In the genomic region with DNA sequence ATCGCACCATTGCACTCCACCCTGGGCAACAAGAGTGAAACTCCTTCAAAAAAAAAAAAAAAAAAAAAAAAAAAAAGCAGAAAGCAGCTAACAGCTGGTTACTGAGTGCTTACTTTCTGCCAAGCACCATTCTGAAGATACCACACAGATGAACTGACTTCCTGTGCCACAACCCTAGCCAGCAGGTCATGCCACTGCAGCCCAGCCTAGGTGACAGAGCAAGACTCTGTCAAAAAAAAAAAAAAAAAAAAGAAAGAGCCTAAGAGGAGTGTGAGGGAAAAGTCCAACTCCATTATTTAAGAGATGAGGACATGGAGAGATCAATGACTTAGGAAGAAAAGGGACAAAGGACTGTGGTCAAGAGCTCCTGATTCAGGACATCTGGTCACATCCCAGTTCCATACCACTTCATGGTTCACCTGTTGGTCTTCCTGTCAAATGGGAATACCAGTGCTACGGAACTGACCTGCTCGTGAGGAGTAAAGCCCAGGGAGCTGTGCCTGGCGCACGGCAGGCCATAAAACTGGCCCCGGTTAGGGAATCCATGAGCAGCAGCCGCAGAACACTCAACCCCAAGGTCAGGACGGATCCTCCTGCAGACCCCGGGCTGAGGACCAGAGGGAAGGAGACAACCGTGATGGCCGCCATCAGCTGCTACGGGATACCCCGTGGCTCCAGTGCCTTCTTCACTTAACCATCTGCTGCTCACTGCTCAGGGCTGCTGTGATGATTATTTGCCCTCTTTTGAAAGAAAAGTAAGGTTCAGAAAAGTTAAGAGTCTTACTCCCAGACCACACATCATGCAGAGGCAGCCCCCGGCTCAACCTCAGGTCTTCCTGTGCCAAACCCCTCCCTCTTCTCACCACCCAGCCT, we compare ENCODE assay signal across 8 cellular contexts. TPM values are rescaled to one million over a fixed set of nuclear protein-coding genes. Genes with fewer than 3 reads are reported as not detected.
DNase-seq lines count a peak whose midpoint lies in the region; ATAC-seq and TF ChIP-seq lines count a peak whose summit lies in the region.

No MANE protein-coding gene starts in this region.

- no peak for TF ChIP-seq CTCF in right lobe of liver (IDR thresholded peaks at IDR 0.05)
- no peak for TF ChIP-seq CTCF in upper lobe of right lung (IDR thresholded peaks at IDR 0.05)

- no peak for TF ChIP-seq POLR2A in right lobe of liver (IDR thresholded peaks at IDR 0.05)

- H3K4me1 Mint-ChIP-seq in activated naive CD8-positive, alpha-beta T cell (ENCODE audit: low read depth) = peaks cover 37% of the 10 kb centered on the region

- H3K36me3 Mint-ChIP-seq in activated naive CD8-positive, alpha-beta T cell = no peaks in the 10 kb centered on the region

- H3K27me3 Mint-ChIP-seq in activated naive CD8-positive, alpha-beta T cell = no peaks in the 10 kb centered on the region

- no peaks in the 10 kb centered on the region for H3K9me3 Mint-ChIP-seq in activated naive CD8-positive, alpha-beta T cell (ENCODE audit: low read depth)

- DNase-seq in right lobe of liver (no peak), upper lobe of right lung (no peak), UCSD-AML1 (lab: John Stamatoyannopoulos, UW; ENCODE audit: unreplicated experiment) (no peak)

- intact Hi-C loops in right lobe of liver (cut with DNase I) = no loop called here
- intact Hi-C loops in upper lobe of right lung (cut with DNase I) = no loop called here

- H3K36me3 ChIP-seq in right lobe of liver = peaks cover 0 to 18% (median 0%) of the 10 kb centered on the region in 4 donors
- peaks cover 21% of the 10 kb centered on the region for H3K36me3 ChIP-seq in upper lobe of right lung

- peak overlapping the region; percentile 96 for H3K4me3 Mint-ChIP-seq in activated naive CD8-positive, alpha-beta T cell

- peak overlapping the region; percentile 82 to 95 (median 95) for H3K4me3 ChIP-seq in right lobe of liver
- peak overlapping the region; percentile 97 for H3K4me3 ChIP-seq in upper lobe of right lung

- ATAC-seq in GM18868 (IDR thresholded peaks at IDR 0.05; ENCODE audit: unreplicated experiment) (peak; percentile 19), HG03432 (IDR thresholded peaks at IDR 0.05; ENCODE audit: unreplicated experiment) (peak; percentile 32), right lobe of liver (no peak), upper lobe of right lung (no peak), GM21717 (IDR thresholded peaks at IDR 0.05; ENCODE audit: unreplicated experiment) (no peak), HG03280 (IDR thresholded peaks at IDR 0.05; ENCODE audit: unreplicated experiment) (no peak)

- H3K4me1 ChIP-seq in right lobe of liver (peaks cover 0 to 10% (median 3%) of the 10 kb centered on the region in 4 donors), upper lobe of right lung (peaks cover 16% of the 10 kb centered on the region)

- H3K9me3 ChIP-seq in right lobe of liver (no peaks in the 10 kb centered on the region), upper lobe of right lung (no peaks in the 10 kb centered on the region)

- no peaks in the 10 kb centered on the region for H3K27me3 ChIP-seq in right lobe of liver
- no peaks in the 10 kb centered on the region for H3K27me3 ChIP-seq in upper lobe of right lung

- H3K27ac ChIP-seq in right lobe of liver (peak overlapping the region in 1 of 3 donors; percentile 86), upper lobe of right lung (peak overlapping the region; percentile 94)

- WGBS in right lobe of liver (ENCODE audit: insufficient coverage, low coverage, low lambda C conversion rate, missing lambda C conversion rate) = 20% methylated on average over 4 of the region's 14 CpGs

- peak overlapping the region; percentile 90 for H3K27ac Mint-ChIP-seq in activated naive CD8-positive, alpha-beta T cell

RNA-seq across cellular contexts. Expression of gene KLHDC4, which starts 0.9 kb away (rescaled TPM):
- 10 to 100 TPM; 11.6 to 22.7 (median 14.4) TPM for total RNA-seq in right lobe of liver
- 38.8 TPM for total RNA-seq in upper lobe of right lung

Comparison
In these comparisons a context has a peak if more than half of its experiments do, and no peak if none do; other contexts are left out.
1. ATAC-seq: peak in GM18868 (single experiment) and HG03432 (single experiment); none in right lobe of liver (0 of 4), upper lobe of right lung (single experiment), GM21717 (single experiment) and HG03280 (single experiment).